29 cellular contexts compared by ENCODE assay signal in genomic region chr16:24141917-24142316, GRCh38.
"Had no signal": no experiment of that assay in that cellular context is flagged by ENCODE, and none has a peak within 500 bp of the region (broad histone marks: within the 10 kb centered on the region; RNA-seq: fewer than 3 reads in every experiment).

No MANE protein-coding gene starts in this region.

- DNase-seq: activated CD4-positive, alpha-beta T cell treated with anti-CD3 and anti-CD28 coated beads for 48 hours; activated CD4-positive, alpha-beta T cell treated with anti-CD3 and anti-CD28 coated beads, Interleukin-2, amount 50 U/mL, for 1 hour; activated CD4-positive, alpha-beta T cell treated with anti-CD3 and anti-CD28 coated beads, Interleukin-2, amount 50 U/mL, for 48 hours; activated CD8-positive, alpha-beta memory T cell treated with anti-CD3 and anti-CD28 coated beads for 24 hours; activated CD8-positive, alpha-beta T cell treated with anti-CD3 and anti-CD28 coated beads for 36 hours; activated gamma-delta T cell; activated naive CD4-positive, alpha-beta T cell; activated naive CD4-positive, alpha-beta T cell treated with anti-CD3 and anti-CD28 coated beads, Interleukin-2, amount 10 ng/mL, durations not matched to agents 7 days and 5 days; activated naive CD8-positive, alpha-beta T cell treated with anti-CD3 and anti-CD28 coated beads, Interleukin-2, amount 10 ng/mL, durations not matched to agents 7 days and 5 days; activated T-cell treated with anti-CD3 and anti-CD28 coated beads, Interleukin-2, amount 50 U/mL, for 72 hours; central memory CD4-positive, alpha-beta T cell; cerebellar nuclear complex; colonic mucosa; effector memory CD4-positive, alpha-beta T cell; endodermal cell; foreskin fibroblast; head of caudate nucleus; SW 1271; T-cell; T1000 had no signal

- H3K9me3 Mint-ChIP-seq: activated CD8-positive, alpha-beta T cell treated with anti-CD3 and anti-CD28 coated beads for 36 hours; activated naive CD4-positive, alpha-beta T cell treated with anti-CD3 and anti-CD28 coated beads, Interleukin-2, amount 10 ng/mL, durations not matched to agents 7 days and 5 days; activated T-cell treated with anti-CD3 and anti-CD28 coated beads, Interleukin-2, amount 50 U/mL, for 72 hours; T-cell; T-helper 1 cell treated with Interleukin-12 subunit alpha and Interleukin-12 subunit beta and Interleukin-4 antibody, amounts not matched to agents 30 μg/mL and 1 μg/mL, for 36 hours; T-helper 2 cell treated with Interferon-gamma antibody and Interleukin-4, amounts not matched to agents 5 μg/mL and 100 μg/mL, for 36 hours had no signal

- H3K4me1 ChIP-seq: ascending aorta, breast epithelium, colonic mucosa had no signal

- H3K4me3 Mint-ChIP-seq: activated CD8-positive, alpha-beta T cell treated with anti-CD3 and anti-CD28 coated beads for 36 hours; activated naive CD4-positive, alpha-beta T cell treated with anti-CD3 and anti-CD28 coated beads, Interleukin-2, amount 10 ng/mL, durations not matched to agents 7 days and 5 days; activated naive CD8-positive, alpha-beta T cell treated with anti-CD3 and anti-CD28 coated beads, Interleukin-2, amount 10 ng/mL, durations not matched to agents 7 days and 5 days; activated T-cell treated with anti-CD3 and anti-CD28 coated beads, Interleukin-2, amount 50 U/mL, for 72 hours; brain; endodermal cell; T-cell; T-helper 1 cell treated with Interleukin-12 subunit alpha and Interleukin-12 subunit beta and Interleukin-4 antibody, amounts not matched to agents 30 μg/mL and 1 μg/mL, for 36 hours; T-helper 2 cell treated with Interferon-gamma antibody and Interleukin-4, amounts not matched to agents 5 μg/mL and 100 μg/mL, for 36 hours had no signal

- H3K27ac Mint-ChIP-seq: activated CD8-positive, alpha-beta T cell treated with anti-CD3 and anti-CD28 coated beads for 36 hours; activated naive CD4-positive, alpha-beta T cell treated with anti-CD3 and anti-CD28 coated beads, Interleukin-2, amount 10 ng/mL, durations not matched to agents 7 days and 5 days; activated naive CD8-positive, alpha-beta T cell treated with anti-CD3 and anti-CD28 coated beads, Interleukin-2, amount 10 ng/mL, durations not matched to agents 7 days and 5 days; activated T-cell treated with anti-CD3 and anti-CD28 coated beads, Interleukin-2, amount 50 U/mL, for 72 hours; brain; T-helper 1 cell treated with Interleukin-12 subunit alpha and Interleukin-12 subunit beta and Interleukin-4 antibody, amounts not matched to agents 30 μg/mL and 1 μg/mL, for 36 hours; T-helper 2 cell treated with Interferon-gamma antibody and Interleukin-4, amounts not matched to agents 5 μg/mL and 100 μg/mL, for 36 hours had no signal

- H3K36me3 ChIP-seq: ascending aorta, breast epithelium, cardiac muscle cell, colonic mucosa had no signal

- H3K4me3 ChIP-seq: ascending aorta, breast epithelium, cardiac muscle cell, colonic mucosa had no signal

- H3K27me3 Mint-ChIP-seq: activated CD8-positive, alpha-beta T cell treated with anti-CD3 and anti-CD28 coated beads for 36 hours; activated naive CD4-positive, alpha-beta T cell treated with anti-CD3 and anti-CD28 coated beads, Interleukin-2, amount 10 ng/mL, durations not matched to agents 7 days and 5 days; activated naive CD8-positive, alpha-beta T cell treated with anti-CD3 and anti-CD28 coated beads, Interleukin-2, amount 10 ng/mL, durations not matched to agents 7 days and 5 days; T-cell had no signal

- FAIRE-seq: frontal cortex had no signal

- H3K9me3 ChIP-seq: ascending aorta, breast epithelium, colonic mucosa had no signal

- H3K27ac ChIP-seq: ascending aorta, breast epithelium, cardiac muscle cell, colonic mucosa had no signal

- H3K27me3 ChIP-seq: ascending aorta, breast epithelium, cardiac muscle cell, colonic mucosa had no signal

- H3K36me3 Mint-ChIP-seq: brain had no signal

- ATAC-seq: activated CD8-positive, alpha-beta T cell treated with anti-CD3 and anti-CD28 coated beads for 36 hours; activated naive CD4-positive, alpha-beta T cell treated with anti-CD3 and anti-CD28 coated beads, Interleukin-2, amount 50 U/mL, for 72 hours; activated T-cell treated with anti-CD3 and anti-CD28 coated beads, Interleukin-2, amount 50 U/mL, for 72 hours; esophagus mucosa; T-cell had no signal
